22 cellular contexts compared by ENCODE assay signal in the genomic region with DNA sequence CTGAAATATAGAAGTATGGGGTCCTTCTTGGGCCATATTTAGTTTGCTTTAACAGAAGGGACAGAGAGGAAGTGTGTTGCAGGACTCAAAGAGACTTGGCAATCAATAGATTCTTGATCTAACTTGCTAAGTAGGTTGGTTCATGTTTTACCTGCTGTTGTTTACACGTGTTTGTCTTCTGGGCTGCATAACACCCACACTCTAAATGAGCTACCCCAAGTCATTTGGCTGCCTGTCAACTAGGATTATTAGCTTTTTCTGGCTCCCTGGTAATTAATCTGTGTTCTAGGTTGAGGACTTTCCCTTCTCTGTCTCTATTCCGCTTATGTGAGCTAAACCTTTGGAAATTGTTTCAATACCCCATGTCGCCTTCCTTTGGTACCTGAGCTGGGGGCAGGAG. TPM values are rescaled to one million over a fixed set of nuclear protein-coding genes. Genes with fewer than 3 reads are reported as not detected.
"Had no signal": no experiment of that assay in that cellular context is flagged by ENCODE, and none has a peak within 500 bp of the region (broad histone marks: within the 10 kb centered on the region; RNA-seq: fewer than 3 reads in every experiment).

No MANE protein-coding gene starts in this region.

- H3K9me3 Mint-ChIP-seq: activated naive CD4-positive, alpha-beta T cell treated with anti-CD3 and anti-CD28 coated beads, Interleukin-2, amount 50 U/mL, for 72 hours; mesothelial cell of epicardium; naive B cell had no signal

- DNase-seq: activated CD4-positive, alpha-beta T cell treated with anti-CD3 and anti-CD28 coated beads, Interleukin-2, amount 50 U/mL, for 4 hours; activated CD4-positive, CD25-positive, alpha-beta regulatory T cell treated with anti-CD3 and anti-CD28 coated beads, Interleukin-2, amount 50 U/mL, for 72 hours; activated T-cell treated with anti-CD3 and anti-CD28 coated beads, Interleukin-2, amount 50 U/mL, for 1 hour; amniotic stem cell; brain microvascular endothelial cell; cerebellar nuclear complex; foreskin fibroblast; glutamatergic neuron; left cardiac atrium; lower lobe of right lung; naive B cell; right cardiac atrium; stimulated activated naive CD4-positive, alpha-beta T cell; substantia nigra; T-helper 9 cell; upper lobe of left lung had no signal

- H3K27ac Mint-ChIP-seq: activated naive CD4-positive, alpha-beta T cell treated with anti-CD3 and anti-CD28 coated beads, Interleukin-2, amount 50 U/mL, for 72 hours; mesothelial cell of epicardium had no signal

- H3K79me2 ChIP-seq: parathyroid adenoma had no signal

- H3K9me3 ChIP-seq: esophagus muscularis mucosa, lower lobe of right lung, upper lobe of left lung had no signal

- ATAC-seq: activated naive CD4-positive, alpha-beta T cell treated with anti-CD3 and anti-CD28 coated beads, Interleukin-2, amount 50 U/mL, for 72 hours; left cardiac atrium; lower lobe of right lung; right cardiac atrium had no signal

- H3K27ac ChIP-seq: brain microvascular endothelial cell, esophagus muscularis mucosa, lower lobe of right lung, parathyroid adenoma, upper lobe of left lung had no signal

- H3K36me3 ChIP-seq: brain microvascular endothelial cell, esophagus muscularis mucosa, lower lobe of right lung, upper lobe of left lung had no signal

- H2AFZ ChIP-seq: parathyroid adenoma had no signal

- H3K4me1 ChIP-seq: parathyroid adenoma had no signal

- H3K27me3 ChIP-seq: brain microvascular endothelial cell, esophagus muscularis mucosa, upper lobe of left lung had no signal

- H3K4me3 Mint-ChIP-seq: mesothelial cell of epicardium, naive B cell had no signal

- H3K4me2 ChIP-seq: smooth muscle cell had no signal

- H3K4me3 ChIP-seq: esophagus muscularis mucosa, lower lobe of right lung, smooth muscle cell, upper lobe of left lung had no signal

- H3K9ac ChIP-seq: parathyroid adenoma had no signal

- H3K36me3 Mint-ChIP-seq: activated naive CD4-positive, alpha-beta T cell treated with anti-CD3 and anti-CD28 coated beads, Interleukin-2, amount 50 U/mL, for 72 hours; naive B cell had no signal

RNA-seq across cellular contexts. Expression of a gene that starts 10.1 kb away (rescaled TPM):
- total RNA-seq: activated naive CD4-positive, alpha-beta T cell treated with anti-CD3 and anti-CD28 coated beads, Interleukin-2, amount 50 U/mL, for 72 hours; dermis microvascular lymphatic vessel endothelial cell; esophagus muscularis mucosa; left cardiac atrium; lower lobe of right lung; mesothelial cell of epicardium; right cardiac atrium; smooth muscle cell; upper lobe of left lung had no signal
- polyA plus RNA-seq: right cardiac atrium, smooth muscle cell had no signal
